18 cellular contexts compared by ENCODE assay signal in the genomic region with DNA sequence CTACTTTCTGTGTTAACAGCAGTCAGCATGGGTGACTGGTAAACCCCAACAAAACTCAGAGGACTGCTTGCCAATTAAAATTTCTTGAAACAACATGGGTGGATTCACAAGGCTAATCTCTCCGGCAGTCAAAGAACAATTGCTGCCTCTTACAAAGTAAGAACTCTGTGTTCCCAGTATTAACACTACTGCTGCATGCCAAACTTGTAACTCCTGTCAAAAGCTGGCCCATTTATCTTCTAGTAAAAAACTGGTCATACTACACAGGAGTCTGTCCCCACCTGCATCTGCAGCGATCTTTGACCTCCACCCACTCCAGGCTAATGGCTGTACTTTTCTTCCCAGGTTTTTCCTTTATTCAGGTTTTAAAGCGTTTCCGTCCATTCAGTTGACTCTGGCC. TPM values are rescaled to one million over a fixed set of nuclear protein-coding genes. Genes with fewer than 3 reads are reported as not detected.
A peak's percentile ranks its signal among the peaks of the same experiment; 100 is the strongest.
DNase-seq lines count a peak whose midpoint lies in the region; ATAC-seq, FAIRE-seq and TF ChIP-seq lines count a peak whose summit lies in the region.
"Had no signal": no experiment of that assay in that cellular context is flagged by ENCODE, and none has a peak within 500 bp of the region (broad histone marks: within the 10 kb centered on the region; RNA-seq: fewer than 3 reads in every experiment).

No MANE protein-coding gene starts in this region.

- peak overlapping the region; percentile 71 for H3K27ac Mint-ChIP-seq in dendritic cell treated with granulocyte-macrophage colony-stimulating factor and Interleukin-4, amounts not matched to agents 40 ng/mL and 50 ng/mL, for 4 days
- H3K27ac Mint-ChIP-seq: T-helper 1 cell treated with Interleukin-12 subunit alpha and Interleukin-12 subunit beta and Interleukin-4 antibody, amounts not matched to agents 30 μg/mL and 1 μg/mL, for 36 hours had no signal

- H2AFZ ChIP-seq in HepG2 (ENCODE audit: low read length), result no peak overlapping the region

- DNase-seq in HepG2 (ENCODE audit: low spot score) (no peak), right lobe of liver (no peak), mucosa of descending colon (no peak), GM10248 (ENCODE audit: extremely low spot score) (no peak), RKO (ENCODE audit: low spot score) (no peak), foreskin fibroblast (no peak)

- no peak overlapping the region for H3K4me3 Mint-ChIP-seq in dendritic cell treated with granulocyte-macrophage colony-stimulating factor and Interleukin-4, amounts not matched to agents 40 ng/mL and 50 ng/mL, for 4 days
- H3K4me3 Mint-ChIP-seq: CD4-positive, alpha-beta memory T cell; T-helper 1 cell treated with Interleukin-12 subunit alpha and Interleukin-12 subunit beta and Interleukin-4 antibody, amounts not matched to agents 30 μg/mL and 1 μg/mL, for 36 hours had no signal

- no peak for TF ChIP-seq EP300 in HepG2 (IDR thresholded peaks at IDR 0.05; ENCODE audit: low read depth in 2 of 2, low read length in 2 of 2)
- no peak for TF ChIP-seq EP300 in HepG2 (CRISPR knock-in tag; IDR thresholded peaks at IDR 0.05; ENCODE audit: borderline replicate concordance)

- 0 out of 2 replicates have a peak overlapping the region, but pooled peaks have one; percentile 20 for H3K4me2 ChIP-seq in HepG2 (ENCODE audit: low read depth, low read length)

- no peaks in the 10 kb centered on the region; a peak in 1 of 5 replicates for H3K27me3 ChIP-seq in HepG2 (ENCODE audit: control insufficient read depth in 1 of 2, insufficient read depth in 2 of 2, low read length in 2 of 2)
- no peaks in the 10 kb centered on the region for H3K27me3 ChIP-seq in right lobe of liver
- H3K27me3 ChIP-seq: upper lobe of left lung had no signal

- no peak for FAIRE-seq in HepG2 (lab: Jason Lieb, UNC)
- FAIRE-seq: A549, bronchial epithelial cell, endometrium, islet of Langerhans had no signal

- no peaks in the 10 kb centered on the region for H3K36me3 Mint-ChIP-seq in dendritic cell treated with granulocyte-macrophage colony-stimulating factor and Interleukin-4, amounts not matched to agents 40 ng/mL and 50 ng/mL, for 4 days (ENCODE audit: low read depth)
- H3K36me3 Mint-ChIP-seq: CD4-positive, alpha-beta memory T cell had no signal

- H3K27ac ChIP-seq in HepG2 (ENCODE audit: extremely low read length, insufficient read depth, low read length), result no peak overlapping the region
- H3K27ac ChIP-seq in right lobe of liver, result no peak overlapping the region

- TF ChIP-seq CTCF in HepG2 (CRISPR knock-in tag; IDR thresholded peaks at IDR 0.05), result no peak
- TF ChIP-seq CTCF in right lobe of liver (IDR thresholded peaks at IDR 0.05), result no peak
- TF ChIP-seq CTCF in mucosa of descending colon (IDR thresholded peaks at IDR 0.05), result no peak
- no peak for TF ChIP-seq CTCF in GM10248 (IDR thresholded peaks at IDR 0.05; ENCODE audit: control extremely low read depth, extremely low read depth, low read depth, missing control alignments)
- TF ChIP-seq CTCF in foreskin fibroblast (IDR thresholded peaks at IDR 0.05; ENCODE audit: low read depth, low read length), result no peak

- intact Hi-C loops in HepG2 (cut with micrococcal nuclease; ENCODE audit: unreplicated experiment), result loop anchor here (2.0 kb wide), 1 partner anchor 205 kb away; no protein-coding TSS in a partner anchor
- intact Hi-C loops in right lobe of liver (cut with DNase I), result no loop called here
- intact Hi-C loops in dendritic cell treated with granulocyte-macrophage colony-stimulating factor and Interleukin-4, amounts not matched to agents 40 ng/mL and 50 ng/mL, for 4 days (cut with micrococcal nuclease), result loop anchor here (2.0 kb wide), 1 partner anchor 205 kb away; no protein-coding TSS in a partner anchor
- intact Hi-C loops in mucosa of descending colon (cut with DNase I, micrococcal nuclease), result no loop called here

- POLR2A ChIA-PET in HepG2 (lab: Yijun Ruan, JAX) (no interaction called here), GM10248 (lab: Yijun Ruan, JAX) (no interaction called here)

- in situ Hi-C loops in HepG2 (cut with HindIII; ENCODE audit: extremely low pct_ligation_motif_present, low pct_unique_long_range_greater_than_20kb), result loop anchor here (5.0 kb wide), 1 partner anchor 205 kb away; no protein-coding TSS in a partner anchor

- no peak for ATAC-seq in HepG2
- ATAC-seq in right lobe of liver, result no peak
- ATAC-seq in mucosa of descending colon, result peak; percentile 79
- no peak for ATAC-seq in HG03108 (IDR thresholded peaks at IDR 0.05; ENCODE audit: unreplicated experiment)

- no peak overlapping the region for H3K4me3 ChIP-seq in HepG2 (replicated peaks in 1 of 3; ENCODE audit: insufficient read depth in 1 of 3, low read depth in 2 of 3, low read length in 3 of 3)
- H3K4me3 ChIP-seq in right lobe of liver, result no peak overlapping the region
- H3K4me3 ChIP-seq in mucosa of descending colon, result no peak overlapping the region
- H3K4me3 ChIP-seq in foreskin fibroblast (ENCODE audit: low read depth in 1 of 2, low read length in 2 of 2), result no peak overlapping the region
- H3K4me3 ChIP-seq: skin epidermis had no signal

- no peak overlapping the region for H3K9ac ChIP-seq in HepG2 (ENCODE audit: insufficient read depth, low read depth, low read length)

- H3K4me1 ChIP-seq in HepG2 (ENCODE audit: insufficient read depth, low read length) (peaks cover 41% of the 10 kb centered on the region), right lobe of liver (peaks cover 0 to 6% (median 0%) of the 10 kb centered on the region in 4 donors), mucosa of descending colon (ENCODE audit: low read depth) (peaks cover 6% of the 10 kb centered on the region)
- H3K4me1 ChIP-seq: A549 had no signal

- H3K9me3 ChIP-seq in HepG2 (ENCODE audit: low read length), result no peaks in the 10 kb centered on the region
- no peaks in the 10 kb centered on the region for H3K9me3 ChIP-seq in right lobe of liver
- no peaks in the 10 kb centered on the region for H3K9me3 ChIP-seq in mucosa of descending colon
- H3K9me3 ChIP-seq: A549, upper lobe of left lung had no signal

- H3K27me3 Mint-ChIP-seq in dendritic cell treated with granulocyte-macrophage colony-stimulating factor and Interleukin-4, amounts not matched to agents 40 ng/mL and 50 ng/mL, for 4 days, result no peaks in the 10 kb centered on the region

- CTCF ChIA-PET in HepG2 (lab: Yijun Ruan, JAX; ENCODE audit: low intra/inter-chr PET ratio, low total read pairs) (interaction anchor here (2.1 kb wide), 1 partner anchor 203 kb away, joined by 28 read pairs; no protein-coding TSS in a partner anchor), GM10248 (lab: Yijun Ruan, JAX) (interaction anchor here (0.9 to 11.6 kb wide), 8 partner anchors 9 to 215 kb away, joined by 3 to 132 read pairs (median 4); partner anchors contain the start of genes ATRIP, CAMP and ZNF589)

- H3K79me2 ChIP-seq in HepG2 (ENCODE audit: insufficient read depth, low read length), result no peaks in the 10 kb centered on the region

- 22% methylated on average over 4 of the region's 4 CpGs for whole genome bisulfite sequencing in HepG2 (ENCODE audit: low lambda C conversion rate)
- 77% methylated on average over 4 of the region's 4 CpGs for WGBS in right lobe of liver (ENCODE audit: insufficient coverage, low coverage, low lambda C conversion rate, missing lambda C conversion rate)

- H3K36me3 ChIP-seq in HepG2 (replicated peaks in 1 of 2; ENCODE audit: control insufficient read depth in 1 of 2, insufficient read depth in 2 of 2, low read length in 2 of 2) (no peaks in the 10 kb centered on the region), right lobe of liver (no peaks in the 10 kb centered on the region), mucosa of descending colon (ENCODE audit: low read depth) (no peaks in the 10 kb centered on the region)
- H3K36me3 ChIP-seq: upper lobe of left lung had no signal

- no TSS peak for BruUV-seq in HepG2 (replicated peaks; lab: Mats Ljungman, UMichigan)

- H3K9me3 Mint-ChIP-seq in dendritic cell treated with granulocyte-macrophage colony-stimulating factor and Interleukin-4, amounts not matched to agents 40 ng/mL and 50 ng/mL, for 4 days, result no peaks in the 10 kb centered on the region
- H3K9me3 Mint-ChIP-seq: CD4-positive, alpha-beta memory T cell; T-helper 1 cell treated with Interleukin-12 subunit alpha and Interleukin-12 subunit beta and Interleukin-4 antibody, amounts not matched to agents 30 μg/mL and 1 μg/mL, for 36 hours had no signal

- no peaks in the 10 kb centered on the region for H4K20me1 ChIP-seq in HepG2 (ENCODE audit: insufficient read depth, low read length)

- peaks cover 46% of the 10 kb centered on the region for H3K4me1 Mint-ChIP-seq in dendritic cell treated with granulocyte-macrophage colony-stimulating factor and Interleukin-4, amounts not matched to agents 40 ng/mL and 50 ng/mL, for 4 days (ENCODE audit: low read depth)

- TF ChIP-seq POLR2A in HepG2 (IDR thresholded peaks at IDR 0.05; ENCODE audit: insufficient read depth in 1 of 2, low read depth in 2 of 2, low read length in 2 of 2) (no peak), right lobe of liver (IDR thresholded peaks at IDR 0.05) (no peak)

- TF ChIP-seq RAD21 in HepG2 (CRISPR knock-in tag; IDR thresholded peaks at IDR 0.05), result no peak

RNA-seq across cellular contexts. Expression of gene ZNF589, which starts 8.7 kb away (rescaled TPM):
- total RNA-seq in HepG2 (2016; rRNA removed; fragmentation: Illumina TruSeq; extraction: Trizol) (5.6 and 7.3 TPM in 2 replicates), right lobe of liver (1 to 10 TPM; 2.2 to 3.6 (median 2.5) TPM), mucosa of descending colon (10 to 100 TPM in 2 of 3 donors, 1 to 10 TPM in 1; 5.9 to 18.6 (median 12.5) TPM)
- 0.44 and 0.81 TPM in 2 replicates for total RNA-seq in HepG2 (2016; cell fraction: cytosol; rRNA removed; fragmentation: Illumina TruSeq; extraction: Trizol; ENCODE audit: low read depth)
- 5.3 and 6.9 TPM in 2 replicates for total RNA-seq in HepG2 (2016; cell fraction: insoluble cytoplasmic fraction; rRNA removed; fragmentation: Illumina TruSeq; extraction: Trizol)
- 1.4 and 1.7 TPM in 2 replicates for total RNA-seq in HepG2 (2016; cell fraction: membrane; rRNA removed; fragmentation: Illumina TruSeq; extraction: Trizol)
- total RNA-seq in HepG2 (2016; cell fraction: nucleus; rRNA removed; fragmentation: Illumina TruSeq; extraction: Trizol), result 10.3 and 12.0 TPM in 2 replicates
- polyA plus RNA-seq in HepG2 (2011; rRNA removed), result 5.8 and 7.2 TPM in 2 replicates
- 2.5 and 3.9 TPM in 2 replicates for polyA plus RNA-seq in HepG2 (2011; cell fraction: cytosol; rRNA removed)
- polyA plus RNA-seq in HepG2 (2011; cell fraction: nucleus; rRNA removed), result 15.9 and 20.4 TPM in 2 replicates
- 5.9 and 7.4 TPM in 2 replicates for polyA plus RNA-seq in HepG2 (2012)
- polyA plus RNA-seq in HepG2 (2016; cell fraction: cytosol; fragmentation: Illumina TruSeq; extraction: Trizol; ENCODE audit: low read depth), result 0.26 and 0.29 TPM in 2 replicates
- polyA plus RNA-seq in HepG2 (2016; cell fraction: insoluble cytoplasmic fraction; fragmentation: Illumina TruSeq; extraction: Trizol; ENCODE audit: low read depth), result 5.2 and 5.5 TPM in 2 replicates
- 0.94 and 1.2 TPM in 2 replicates for polyA plus RNA-seq in HepG2 (2016; cell fraction: membrane; fragmentation: Illumina TruSeq; extraction: Trizol; ENCODE audit: low read depth)
- 17.8 and 20.2 TPM in 2 replicates for polyA plus RNA-seq in HepG2 (2016; cell fraction: nucleus; fragmentation: Illumina TruSeq; extraction: Trizol; ENCODE audit: insufficient read depth, low read depth)
- 5.6 and 10.6 TPM in 2 replicates for polyA minus RNA-seq in HepG2 (2011; rRNA and poly(A)+ RNA removed; ENCODE audit: low replicate concordance)
- polyA minus RNA-seq in HepG2 (2011; cell fraction: cytosol; rRNA and poly(A)+ RNA removed), result 1.7 TPM in 2 replicates
- 8.9 and 13.2 TPM in 2 replicates for polyA minus RNA-seq in HepG2 (2011; cell fraction: nucleus; rRNA and poly(A)+ RNA removed)

RNA-seq across cellular contexts. Expression of gene CAMP, which starts 8.9 kb away (rescaled TPM):
- total RNA-seq in HepG2 (2016; rRNA removed; fragmentation: Illumina TruSeq; extraction: Trizol) (not detected in 2 replicates), right lobe of liver (under 1 TPM in 2 of 6 experiments, not detected in 4; 0.46 to 0.50 TPM), mucosa of descending colon (not detected)
- total RNA-seq in HepG2 (2016; cell fraction: cytosol; rRNA removed; fragmentation: Illumina TruSeq; extraction: Trizol; ENCODE audit: low read depth), result not detected in 2 replicates
- not detected in 2 replicates for total RNA-seq in HepG2 (2016; cell fraction: insoluble cytoplasmic fraction; rRNA removed; fragmentation: Illumina TruSeq; extraction: Trizol)
- not detected in 2 replicates for total RNA-seq in HepG2 (2016; cell fraction: membrane; rRNA removed; fragmentation: Illumina TruSeq; extraction: Trizol)
- total RNA-seq in HepG2 (2016; cell fraction: nucleus; rRNA removed; fragmentation: Illumina TruSeq; extraction: Trizol), result not detected in 2 replicates
- polyA plus RNA-seq in HepG2 (2011; rRNA removed), result not detected in 2 replicates
- polyA plus RNA-seq in HepG2 (2011; cell fraction: cytosol; rRNA removed), result not detected in 2 replicates
- not detected in 2 replicates for polyA plus RNA-seq in HepG2 (2011; cell fraction: nucleus; rRNA removed)
- polyA plus RNA-seq in HepG2 (2012), result not detected in 2 replicates
- not detected in 2 replicates for polyA plus RNA-seq in HepG2 (2016; cell fraction: cytosol; fragmentation: Illumina TruSeq; extraction: Trizol; ENCODE audit: low read depth)
- not detected in 2 replicates for polyA plus RNA-seq in HepG2 (2016; cell fraction: insoluble cytoplasmic fraction; fragmentation: Illumina TruSeq; extraction: Trizol; ENCODE audit: low read depth)
- polyA plus RNA-seq in HepG2 (2016; cell fraction: membrane; fragmentation: Illumina TruSeq; extraction: Trizol; ENCODE audit: low read depth), result not detected in 2 replicates
- not detected in 2 replicates for polyA plus RNA-seq in HepG2 (2016; cell fraction: nucleus; fragmentation: Illumina TruSeq; extraction: Trizol; ENCODE audit: insufficient read depth, low read depth)
- polyA minus RNA-seq in HepG2 (2011; rRNA and poly(A)+ RNA removed; ENCODE audit: low replicate concordance), result not detected in 2 replicates
- polyA minus RNA-seq in HepG2 (2011; cell fraction: cytosol; rRNA and poly(A)+ RNA removed), result not detected in 2 replicates
- not detected in 2 replicates for polyA minus RNA-seq in HepG2 (2011; cell fraction: nucleus; rRNA and poly(A)+ RNA removed)
- total RNA-seq: CD4-positive, alpha-beta memory T cell; glomerular endothelial cell; H7 had no signal
- polyA plus RNA-seq: A549; CD4-positive, alpha-beta memory T cell had no signal

RNA-seq across cellular contexts. Expression of gene CDC25A, which starts 44.0 kb away (rescaled TPM):
- total RNA-seq in HepG2 (2016; rRNA removed; fragmentation: Illumina TruSeq; extraction: Trizol) (45.4 and 54.7 TPM in 2 replicates), right lobe of liver (1 to 10 TPM in 2 of 6 experiments, under 1 TPM in 4; 0.27 to 8.8 (median 0.56) TPM), mucosa of descending colon (1 to 10 TPM; 3.4 to 6.9 (median 4.3) TPM)
- total RNA-seq in HepG2 (2016; cell fraction: cytosol; rRNA removed; fragmentation: Illumina TruSeq; extraction: Trizol; ENCODE audit: low read depth), result 8.6 and 10.2 TPM in 2 replicates
- total RNA-seq in HepG2 (2016; cell fraction: insoluble cytoplasmic fraction; rRNA removed; fragmentation: Illumina TruSeq; extraction: Trizol), result 44.2 and 51.4 TPM in 2 replicates
- total RNA-seq in HepG2 (2016; cell fraction: membrane; rRNA removed; fragmentation: Illumina TruSeq; extraction: Trizol), result 25.6 and 27.4 TPM in 2 replicates
- total RNA-seq in HepG2 (2016; cell fraction: nucleus; rRNA removed; fragmentation: Illumina TruSeq; extraction: Trizol), result 26.0 and 31.5 TPM in 2 replicates
- polyA plus RNA-seq in HepG2 (2011; rRNA removed), result 6.1 and 7.9 TPM in 2 replicates
- 4.7 and 5.4 TPM in 2 replicates for polyA plus RNA-seq in HepG2 (2011; cell fraction: cytosol; rRNA removed)
- polyA plus RNA-seq in HepG2 (2011; cell fraction: nucleus; rRNA removed), result 3.8 and 5.4 TPM in 2 replicates
- 5.8 and 9.1 TPM in 2 replicates for polyA plus RNA-seq in HepG2 (2012)
- polyA plus RNA-seq in HepG2 (2016; cell fraction: cytosol; fragmentation: Illumina TruSeq; extraction: Trizol; ENCODE audit: low read depth), result 3.9 and 4.0 TPM in 2 replicates
- polyA plus RNA-seq in HepG2 (2016; cell fraction: insoluble cytoplasmic fraction; fragmentation: Illumina TruSeq; extraction: Trizol; ENCODE audit: low read depth), result 40.2 and 42.2 TPM in 2 replicates
- polyA plus RNA-seq in HepG2 (2016; cell fraction: membrane; fragmentation: Illumina TruSeq; extraction: Trizol; ENCODE audit: low read depth), result 11.4 and 13.7 TPM in 2 replicates
- 31.4 and 31.9 TPM in 2 replicates for polyA plus RNA-seq in HepG2 (2016; cell fraction: nucleus; fragmentation: Illumina TruSeq; extraction: Trizol; ENCODE audit: insufficient read depth, low read depth)
- 12.9 and 36.5 TPM in 2 replicates for polyA minus RNA-seq in HepG2 (2011; rRNA and poly(A)+ RNA removed; ENCODE audit: low replicate concordance)
- polyA minus RNA-seq in HepG2 (2011; cell fraction: cytosol; rRNA and poly(A)+ RNA removed), result 7.1 and 11.8 TPM in 2 replicates
- 8.9 and 11.2 TPM in 2 replicates for polyA minus RNA-seq in HepG2 (2011; cell fraction: nucleus; rRNA and poly(A)+ RNA removed)
- total RNA-seq: CD4-positive, alpha-beta memory T cell had no signal

Comparison
In these comparisons a context has a peak if more than half of its experiments do, and no peak if none do; other contexts are left out.
1. intact Hi-C loops: an anchor here in HepG2 (2.0 kb wide) and dendritic cell treated with granulocyte-macrophage colony-stimulating factor and Interleukin-4, amounts not matched to agents 40 ng/mL and 50 ng/mL, for 4 days (2.0 kb wide); none called in right lobe of liver and mucosa of descending colon.